Comparison of ENCODE assay signal across 8 cellular contexts in the genomic region with DNA sequence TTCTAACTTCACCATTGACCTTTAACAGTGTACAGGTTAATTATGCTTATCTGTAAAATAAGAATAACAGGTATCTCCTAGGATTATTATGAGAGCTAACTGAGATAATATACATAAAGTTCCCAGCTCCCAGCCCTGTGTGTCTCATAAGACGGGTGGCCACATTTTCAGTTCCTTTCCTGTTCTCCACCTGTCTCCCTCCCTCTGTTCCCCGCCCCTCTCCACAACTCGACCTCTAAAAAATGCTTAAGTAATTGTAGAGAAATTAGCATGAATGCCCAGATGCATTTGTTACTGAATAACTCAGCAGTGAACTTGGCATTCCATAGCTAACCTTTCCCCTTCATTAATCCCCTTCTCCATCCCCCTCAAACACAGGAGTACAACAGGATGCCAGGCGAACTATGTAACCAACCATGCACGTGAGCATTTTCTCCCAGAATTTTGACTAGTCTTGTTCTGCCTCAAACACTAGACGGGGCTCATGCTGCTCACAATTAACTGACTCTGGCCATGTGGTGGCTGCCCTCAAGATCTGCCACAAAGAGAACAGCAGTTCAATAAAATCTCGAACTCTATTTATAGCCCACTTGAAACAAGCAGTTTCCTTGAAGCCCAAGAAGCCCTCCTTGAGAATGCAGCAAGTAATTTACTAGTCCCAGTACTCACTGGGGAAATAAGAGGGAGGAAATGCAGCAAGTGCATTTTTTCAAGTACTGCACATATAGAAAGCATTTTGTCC.
DNase-seq lines count a peak whose midpoint lies in the region; ATAC-seq lines count a peak whose summit lies in the region.

No MANE protein-coding gene starts in this region.

- peak; percentile 60 for ATAC-seq in GM19395 (IDR thresholded peaks at IDR 0.05; ENCODE audit: unreplicated experiment)
- ATAC-seq in activated T-cell treated with anti-CD3 and anti-CD28 coated beads, Interleukin-2, amount 50 U/mL, for 72 hours (replicated peaks in 1 of 2), result no peak

- H3K4me1 Mint-ChIP-seq in activated T-cell treated with anti-CD3 and anti-CD28 coated beads, Interleukin-2, amount 50 U/mL, for 72 hours (ENCODE audit: low read depth), result peaks cover 5% of the 10 kb centered on the region

- no peak overlapping the region for H3K4me3 Mint-ChIP-seq in activated T-cell treated with anti-CD3 and anti-CD28 coated beads, Interleukin-2, amount 50 U/mL, for 72 hours

- no peaks in the 10 kb centered on the region for H3K36me3 Mint-ChIP-seq in activated T-cell treated with anti-CD3 and anti-CD28 coated beads, Interleukin-2, amount 50 U/mL, for 72 hours (ENCODE audit: insufficient read depth in 2 of 2)

- peaks cover 71% of the 10 kb centered on the region for H3K79me2 ChIP-seq in ACC112 (ENCODE audit: control insufficient read depth, insufficient read depth, low read length, unreplicated experiment)

- H3K4me1 ChIP-seq in ACC112 (ENCODE audit: control insufficient read depth, insufficient read depth, low read length, unreplicated experiment) (peaks cover 72% of the 10 kb centered on the region), mesodermal cell (ENCODE audit: control insufficient read depth, insufficient read depth, low read length, poor library complexity, severe bottlenecking) (peaks cover 16% of the 10 kb centered on the region)

- H3K27ac ChIP-seq in ACC112 (ENCODE audit: low read depth, low read length) (peak overlapping the region; percentile 15; the same call in 1 of the 2 replicates), mesodermal cell (ENCODE audit: low read depth, low read length, severe bottlenecking) (peak overlapping the region; percentile 81)

- H3K36me3 ChIP-seq in ACC112 (ENCODE audit: insufficient read depth, low read length), result no peaks in the 10 kb centered on the region
- no peaks in the 10 kb centered on the region for H3K36me3 ChIP-seq in mesodermal cell (ENCODE audit: control insufficient read depth, insufficient read depth, low read length)

- DNase-seq in NAMALWA (ENCODE audit: low spot score) (peak; percentile 45), cerebellar cortex (ENCODE audit: low spot score) (peak; percentile 19), T-helper 2 cell (no peak)
- no peak for DNase-seq in stimulated activated CD4-positive, alpha-beta T cell treated with anti-CD3 and anti-CD28 coated beads, Interleukin-2, amount 100 ng/mL, for 24 hours
- no peak for DNase-seq in activated T-cell treated with anti-CD3 and anti-CD28 coated beads, Interleukin-2, amount 50 U/mL, for 72 hours

- H3K27ac Mint-ChIP-seq in activated T-cell treated with anti-CD3 and anti-CD28 coated beads, Interleukin-2, amount 50 U/mL, for 72 hours, result no peak overlapping the region

- no peak overlapping the region for H2AFZ ChIP-seq in ACC112 (ENCODE audit: low read length, unreplicated experiment)

- H3K9me3 ChIP-seq in mesodermal cell (ENCODE audit: control insufficient read depth, low read length), result no peaks in the 10 kb centered on the region

- H3K27me3 ChIP-seq in ACC112 (ENCODE audit: insufficient read depth, low read length), result no peaks in the 10 kb centered on the region

- H3K4me3 ChIP-seq in ACC112 (ENCODE audit: low read depth, low read length), result no peak overlapping the region
- no peak overlapping the region for H3K4me3 ChIP-seq in mesodermal cell (ENCODE audit: extremely low read depth, insufficient read depth, low read length, poor library complexity, severe bottlenecking)

- H3K9me3 Mint-ChIP-seq in activated T-cell treated with anti-CD3 and anti-CD28 coated beads, Interleukin-2, amount 50 U/mL, for 72 hours, result no peaks in the 10 kb centered on the region

- H3K27me3 Mint-ChIP-seq in activated T-cell treated with anti-CD3 and anti-CD28 coated beads, Interleukin-2, amount 50 U/mL, for 72 hours (ENCODE audit: low read depth), result no peaks in the 10 kb centered on the region

- 12 to 19% methylated on average over 3 of the region's 7 CpGs for WGBS in mesodermal cell (ENCODE audit: insufficient coverage in 2 of 2), 2 experiments

Comparison
In these comparisons a context has a peak if more than half of its experiments do, and no peak if none do; other contexts are left out.
1. DNase-seq: peak in NAMALWA (single experiment) and cerebellar cortex (single experiment); none in T-helper 2 cell (0 of 5), stimulated activated CD4-positive, alpha-beta T cell treated with anti-CD3 and anti-CD28 coated beads, Interleukin-2, amount 100 ng/mL, for 24 hours (0 of 2) and activated T-cell treated with anti-CD3 and anti-CD28 coated beads, Interleukin-2, amount 50 U/mL, for 72 hours (0 of 2).